In genomic region chr4:70734168-70734954, GRCh38 we compare ENCODE assay signal across 8 cellular contexts. TPM values are rescaled to one million over a fixed set of nuclear protein-coding genes. Genes with fewer than 3 reads are reported as not detected.
DNase-seq lines count a peak whose midpoint lies in the region; ATAC-seq and TF ChIP-seq lines count a peak whose summit lies in the region.

No MANE protein-coding gene starts in this region.

- H3K4me3 ChIP-seq in KMS-11 (IDR thresholded peaks at IDR 0.05; ENCODE audit: insufficient read depth, low read depth, low read length) (peak overlapping the region; percentile 79), fibroblast of villous mesenchyme (ENCODE audit: low read depth, low read length) (peak overlapping the region; percentile 55), parathyroid adenoma (ENCODE audit: low read depth, low read length) (peak overlapping the region; percentile 41)

- no peaks in the 10 kb centered on the region for H3K27me3 Mint-ChIP-seq in activated CD4-positive, alpha-beta memory T cell treated with anti-CD3 and anti-CD28 coated beads, Interleukin-2, amount 10 ng/mL, durations not matched to agents 7 days and 5 days

- TF ChIP-seq CTCF in KMS-11 (conservative IDR thresholded peaks at IDR 0.05; ENCODE audit: low read depth, low read length) (no peak), fibroblast of villous mesenchyme (IDR thresholded peaks at IDR 0.05; ENCODE audit: insufficient read depth, low read depth, low read length) (no peak), parathyroid adenoma (IDR thresholded peaks at IDR 0.05) (no peak)

- H3K27me3 ChIP-seq in KMS-11 (ENCODE audit: insufficient read depth, low read depth) (no peaks in the 10 kb centered on the region), parathyroid adenoma (ENCODE audit: control insufficient read depth, insufficient read depth, low read length) (no peaks in the 10 kb centered on the region)

- no peaks in the 10 kb centered on the region for H3K9me3 ChIP-seq in parathyroid adenoma (ENCODE audit: control insufficient read depth, low read length)

- CTCF ChIA-PET in activated CD4-positive, alpha-beta memory T cell treated with anti-CD3 and anti-CD28 coated beads, Interleukin-2, amount 10 ng/mL, durations not matched to agents 7 days and 5 days (lab: Charles Lee), result interaction anchor here (0.6 to 2.9 kb wide), 18 partner anchors 8 to 672 kb away, joined by 3 to 34 read pairs (median 6); partner anchors contain the start of genes DCK, GRSF1, MOB1B and RUFY3

- peak overlapping the region; percentile 83 for H3K27ac Mint-ChIP-seq in activated CD4-positive, alpha-beta memory T cell treated with anti-CD3 and anti-CD28 coated beads, Interleukin-2, amount 10 ng/mL, durations not matched to agents 7 days and 5 days

- H3K79me2 ChIP-seq in KMS-11 (ENCODE audit: insufficient read depth, low read depth) (peaks cover 47% of the 10 kb centered on the region; the same call in 1 of the 2 replicates), parathyroid adenoma (peaks cover 2% of the 10 kb centered on the region)

- peaks cover 81% of the 10 kb centered on the region for H3K4me1 ChIP-seq in KMS-11 (ENCODE audit: low read depth, poor library complexity, severe bottlenecking)
- peaks cover 3% of the 10 kb centered on the region for H3K4me1 ChIP-seq in parathyroid adenoma

- H3K36me3 ChIP-seq in KMS-11 (ENCODE audit: insufficient read depth) (no peaks in the 10 kb centered on the region), parathyroid adenoma (ENCODE audit: control insufficient read depth, insufficient read depth, low read length) (no peaks in the 10 kb centered on the region)

- H3K4me1 Mint-ChIP-seq in activated CD4-positive, alpha-beta memory T cell treated with anti-CD3 and anti-CD28 coated beads, Interleukin-2, amount 10 ng/mL, durations not matched to agents 7 days and 5 days, result peaks cover 36% of the 10 kb centered on the region

- H3K27ac ChIP-seq in KMS-11 (peak overlapping the region; percentile 58), parathyroid adenoma (peak overlapping the region; percentile 64)

- H3K9me3 Mint-ChIP-seq in activated CD4-positive, alpha-beta memory T cell treated with anti-CD3 and anti-CD28 coated beads, Interleukin-2, amount 10 ng/mL, durations not matched to agents 7 days and 5 days, result no peaks in the 10 kb centered on the region

- H2AFZ ChIP-seq in KMS-11 (ENCODE audit: low read depth) (no peak overlapping the region), parathyroid adenoma (peak overlapping the region; percentile 63)

- no peaks in the 10 kb centered on the region for H4K20me1 ChIP-seq in KMS-11 (ENCODE audit: insufficient read depth)

- H3K4me2 ChIP-seq in KMS-11 (peak overlapping the region; percentile 95), parathyroid adenoma (ENCODE audit: low read length) (peak overlapping the region; percentile 49)

- ATAC-seq in activated CD4-positive, CD25-positive, alpha-beta regulatory T cell treated with anti-CD3 and anti-CD28 coated beads, Interleukin-2, amount 50 U/mL, for 24 hours, result peak; percentile 90 to 91
- ATAC-seq in GM21717 (IDR thresholded peaks at IDR 0.05; ENCODE audit: unreplicated experiment), result peak; percentile 93

- POLR2A ChIA-PET in activated CD4-positive, alpha-beta memory T cell treated with anti-CD3 and anti-CD28 coated beads, Interleukin-2, amount 10 ng/mL, durations not matched to agents 7 days and 5 days (lab: Charles Lee), result interaction anchor here (0.8 to 5.0 kb wide), 14 partner anchors 10 to 281 kb away, joined by 3 to 40 read pairs (median 4); partner anchors contain the start of genes DCK, GRSF1, RUFY3 and UTP3

- no peaks in the 10 kb centered on the region for H3K36me3 Mint-ChIP-seq in activated CD4-positive, alpha-beta memory T cell treated with anti-CD3 and anti-CD28 coated beads, Interleukin-2, amount 10 ng/mL, durations not matched to agents 7 days and 5 days (ENCODE audit: low read depth)

- no peak for DNase-seq in activated CD4-positive, CD25-positive, alpha-beta regulatory T cell treated with anti-CD3 and anti-CD28 coated beads, Interleukin-2, amount 50 U/mL, for 72 hours
- peak; percentile 48 for DNase-seq in activated CD4-positive, alpha-beta memory T cell treated with anti-CD3 and anti-CD28 coated beads, Interleukin-2, amount 10 ng/mL, durations not matched to agents 7 days and 5 days
- DNase-seq in fibroblast of villous mesenchyme (ENCODE audit: low read depth) (peak; percentile 69), retina (no peak)

- H3K9ac ChIP-seq in KMS-11 (peak overlapping the region; percentile 25; the same call in 1 of the 2 replicates), parathyroid adenoma (no peak overlapping the region)

- H3K4me3 Mint-ChIP-seq in activated CD4-positive, alpha-beta memory T cell treated with anti-CD3 and anti-CD28 coated beads, Interleukin-2, amount 10 ng/mL, durations not matched to agents 7 days and 5 days, result peak overlapping the region; percentile 62

RNA-seq across cellular contexts. Expression of gene RUFY3, which starts 12.6 kb away (rescaled TPM):
- 1 to 10 TPM; 9.1 to 9.7 TPM for total RNA-seq in activated CD4-positive, alpha-beta memory T cell treated with anti-CD3 and anti-CD28 coated beads, Interleukin-2, amount 10 ng/mL, durations not matched to agents 7 days and 5 days
- total RNA-seq in fibroblast of villous mesenchyme, result 56.7 and 60.5 TPM in 2 replicates

RNA-seq across cellular contexts. Expression of gene UTP3, which starts 46.0 kb away (rescaled TPM):
- 10 to 100 TPM; 28.7 to 28.9 TPM for total RNA-seq in activated CD4-positive, alpha-beta memory T cell treated with anti-CD3 and anti-CD28 coated beads, Interleukin-2, amount 10 ng/mL, durations not matched to agents 7 days and 5 days
- 15.1 and 23.3 TPM in 2 replicates for total RNA-seq in fibroblast of villous mesenchyme

Comparison
In these comparisons a context has a peak if more than half of its experiments do, and no peak if none do; other contexts are left out.
1. DNase-seq: peak in activated CD4-positive, alpha-beta memory T cell treated with anti-CD3 and anti-CD28 coated beads, Interleukin-2, amount 10 ng/mL, durations not matched to agents 7 days and 5 days (single experiment) and fibroblast of villous mesenchyme (single experiment); none in activated CD4-positive, CD25-positive, alpha-beta regulatory T cell treated with anti-CD3 and anti-CD28 coated beads, Interleukin-2, amount 50 U/mL, for 72 hours (single experiment) and retina (single experiment).
2. Peak in every context shown above with its lines, with median percentiles within 50 percentile points of each other: H3K4me3 ChIP-seq.